1 cellular context compared by ENCODE assay signal in the genomic region with DNA sequence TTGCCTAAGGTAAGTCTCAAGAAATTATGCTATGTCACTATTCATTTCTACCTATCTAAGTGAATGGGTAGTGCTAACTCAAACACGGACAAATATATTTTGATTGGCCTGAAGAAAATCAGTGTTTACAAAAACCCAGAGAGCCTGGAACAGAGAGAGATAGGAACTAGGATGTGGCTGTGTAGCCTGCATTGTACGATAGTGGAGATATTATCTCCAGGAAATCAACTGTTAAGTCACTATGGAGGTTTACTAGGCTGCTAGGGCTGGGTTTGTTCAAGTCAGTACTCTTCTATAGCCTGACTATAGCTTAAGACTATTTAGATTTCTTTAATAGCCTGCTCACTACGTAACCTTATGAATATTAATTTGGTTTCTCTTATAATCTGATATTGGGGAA.
TF ChIP-seq lines count a peak whose summit lies in the region.

No MANE protein-coding gene starts in this region.

TF ChIP-seq in GM23338, 12 proteins besides CTCF, POLR2A, EP300 and RAD21 (continued from another document):
- TF ChIP-seq, protein P1, sequence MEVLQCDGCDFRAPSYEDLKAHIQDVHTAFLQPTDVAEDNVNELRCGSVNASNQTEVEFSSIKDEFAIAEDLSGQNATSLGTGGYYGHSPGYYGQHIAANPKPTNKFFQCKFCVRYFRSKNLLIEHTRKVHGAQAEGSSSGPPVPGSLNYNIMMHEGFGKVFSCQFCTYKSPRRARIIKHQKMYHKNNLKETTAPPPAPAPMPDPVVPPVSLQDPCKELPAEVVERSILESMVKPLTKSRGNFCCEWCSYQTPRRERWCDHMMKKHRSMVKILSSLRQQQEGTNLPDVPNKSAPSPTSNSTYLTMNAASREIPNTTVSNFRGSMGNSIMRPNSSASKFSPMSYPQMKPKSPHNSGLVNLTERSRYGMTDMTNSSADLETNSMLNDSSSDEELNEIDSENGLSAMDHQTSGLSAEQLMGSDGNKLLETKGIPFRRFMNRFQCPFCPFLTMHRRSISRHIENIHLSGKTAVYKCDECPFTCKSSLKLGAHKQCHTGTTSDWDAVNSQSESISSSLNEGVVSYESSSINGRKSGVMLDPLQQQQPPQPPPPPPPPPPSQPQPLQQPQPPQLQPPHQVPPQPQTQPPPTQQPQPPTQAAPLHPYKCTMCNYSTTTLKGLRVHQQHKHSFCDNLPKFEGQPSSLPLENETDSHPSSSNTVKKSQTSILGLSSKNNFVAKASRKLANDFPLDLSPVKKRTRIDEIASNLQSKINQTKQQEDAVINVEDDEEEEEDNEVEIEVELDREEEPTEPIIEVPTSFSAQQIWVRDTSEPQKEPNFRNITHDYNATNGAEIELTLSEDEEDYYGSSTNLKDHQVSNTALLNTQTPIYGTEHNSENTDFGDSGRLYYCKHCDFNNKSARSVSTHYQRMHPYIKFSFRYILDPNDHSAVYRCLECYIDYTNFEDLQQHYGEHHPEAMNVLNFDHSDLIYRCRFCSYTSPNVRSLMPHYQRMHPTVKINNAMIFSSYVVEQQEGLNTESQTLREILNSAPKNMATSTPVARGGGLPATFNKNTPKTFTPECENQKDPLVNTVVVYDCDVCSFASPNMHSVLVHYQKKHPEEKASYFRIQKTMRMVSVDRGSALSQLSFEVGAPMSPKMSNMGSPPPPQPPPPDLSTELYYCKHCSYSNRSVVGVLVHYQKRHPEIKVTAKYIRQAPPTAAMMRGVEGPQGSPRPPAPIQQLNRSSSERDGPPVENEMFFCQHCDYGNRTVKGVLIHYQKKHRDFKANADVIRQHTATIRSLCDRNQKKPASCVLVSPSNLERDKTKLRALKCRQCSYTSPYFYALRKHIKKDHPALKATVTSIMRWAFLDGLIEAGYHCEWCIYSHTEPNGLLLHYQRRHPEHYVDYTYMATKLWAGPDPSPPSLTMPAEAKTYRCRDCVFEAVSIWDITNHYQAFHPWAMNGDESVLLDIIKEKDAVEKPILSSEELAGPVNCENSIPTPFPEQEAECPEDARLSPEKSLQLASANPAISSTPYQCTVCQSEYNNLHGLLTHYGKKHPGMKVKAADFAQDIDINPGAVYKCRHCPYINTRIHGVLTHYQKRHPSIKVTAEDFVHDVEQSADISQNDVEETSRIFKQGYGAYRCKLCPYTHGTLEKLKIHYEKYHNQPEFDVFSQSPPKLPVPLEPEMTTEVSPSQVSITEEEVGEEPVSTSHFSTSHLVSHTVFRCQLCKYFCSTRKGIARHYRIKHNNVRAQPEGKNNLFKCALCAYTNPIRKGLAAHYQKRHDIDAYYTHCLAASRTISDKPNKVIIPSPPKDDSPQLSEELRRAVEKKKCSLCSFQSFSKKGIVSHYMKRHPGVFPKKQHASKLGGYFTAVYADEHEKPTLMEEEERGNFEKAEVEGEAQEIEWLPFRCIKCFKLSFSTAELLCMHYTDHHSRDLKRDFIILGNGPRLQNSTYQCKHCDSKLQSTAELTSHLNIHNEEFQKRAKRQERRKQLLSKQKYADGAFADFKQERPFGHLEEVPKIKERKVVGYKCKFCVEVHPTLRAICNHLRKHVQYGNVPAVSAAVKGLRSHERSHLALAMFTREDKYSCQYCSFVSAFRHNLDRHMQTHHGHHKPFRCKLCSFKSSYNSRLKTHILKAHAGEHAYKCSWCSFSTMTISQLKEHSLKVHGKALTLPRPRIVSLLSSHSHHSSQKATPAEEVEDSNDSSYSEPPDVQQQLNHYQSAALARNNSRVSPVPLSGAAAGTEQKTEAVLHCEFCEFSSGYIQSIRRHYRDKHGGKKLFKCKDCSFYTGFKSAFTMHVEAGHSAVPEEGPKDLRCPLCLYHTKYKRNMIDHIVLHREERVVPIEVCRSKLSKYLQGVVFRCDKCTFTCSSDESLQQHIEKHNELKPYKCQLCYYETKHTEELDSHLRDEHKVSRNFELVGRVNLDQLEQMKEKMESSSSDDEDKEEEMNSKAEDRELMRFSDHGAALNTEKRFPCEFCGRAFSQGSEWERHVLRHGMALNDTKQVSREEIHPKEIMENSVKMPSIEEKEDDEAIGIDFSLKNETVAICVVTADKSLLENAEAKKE (CRISPR knock-in tag; IDR thresholded peaks at IDR 0.05), result no peak
